8 cellular contexts compared by ENCODE assay signal in the genomic region with DNA sequence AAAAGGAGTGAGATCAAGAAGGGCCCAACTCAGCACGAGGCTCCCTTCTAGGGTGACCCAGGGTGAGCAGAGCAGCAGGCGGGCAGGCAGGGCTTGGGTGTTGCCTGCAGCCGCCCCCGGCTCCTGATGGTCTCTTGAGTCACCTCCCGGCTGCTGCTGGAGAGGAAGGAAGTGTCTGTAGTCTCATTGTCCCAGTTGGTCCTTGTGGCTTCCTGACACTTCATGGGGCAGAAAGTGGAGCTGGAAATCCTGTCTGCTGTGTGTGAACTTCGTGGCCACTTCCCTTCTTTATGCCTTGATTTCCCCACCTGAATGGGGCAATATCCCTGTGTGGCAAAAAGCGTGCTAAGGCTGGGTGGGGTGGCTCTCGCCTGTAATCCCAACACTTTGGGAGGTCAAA. TPM values are rescaled to one million over a fixed set of nuclear protein-coding genes. Genes with fewer than 3 reads are reported as not detected.
DNase-seq lines count a peak whose midpoint lies in the region; ATAC-seq and TF ChIP-seq lines count a peak whose summit lies in the region.

No MANE protein-coding gene starts in this region.

- H3K4me3 ChIP-seq in right cardiac atrium (ENCODE audit: low read length): no peak overlapping the region
- H3K4me3 ChIP-seq in upper lobe of left lung: peak overlapping the region in 1 of 4 donors; percentile 99

- peak; percentile 32 for DNase-seq in stimulated activated CD4-positive, alpha-beta T cell treated with anti-CD3 and anti-CD28 coated beads, Interleukin-15, amount 100 ng/mL, for 24 hours
- no peak for DNase-seq in stimulated activated CD4-positive, alpha-beta T cell treated with anti-CD3 and anti-CD28 coated beads, Interleukin-4, amount 100 ng/mL, for 4 hours
- DNase-seq in activated T-cell treated with anti-CD3 and anti-CD28 coated beads, Interleukin-2, amount 50 U/mL, for 48 hours: peak; percentile 33 to 51
- DNase-seq in right cardiac atrium: peak; percentile 73 to 80 (median 78)
- peak in 1 of 2 donors; percentile 81 for DNase-seq in upper lobe of left lung
- DNase-seq in left colon: no peak
- no peak for DNase-seq in stimulated activated CD4-positive, alpha-beta T cell treated with anti-CD3 and anti-CD28 coated beads, Interleukin-4, amount 100 ng/mL, for 24 hours

- peak; percentile 38 to 72 for ATAC-seq in right cardiac atrium
- ATAC-seq in upper lobe of left lung (ENCODE audit: low FRiP score in 2 of 2): peak; percentile 61 to 69
- no peak for ATAC-seq in left colon
- ATAC-seq in HG02642 (IDR thresholded peaks at IDR 0.05; ENCODE audit: poor library complexity, unreplicated experiment): no peak

- peak in 1 of 4 donors; percentile 27 for TF ChIP-seq POLR2A in upper lobe of left lung (IDR thresholded peaks at IDR 0.05)

- peaks cover 4 to 47% (median 31%) of the 10 kb centered on the region in 4 donors for H3K36me3 ChIP-seq in upper lobe of left lung

- H3K9me3 ChIP-seq in right cardiac atrium (ENCODE audit: control insufficient read depth, low read length): no peaks in the 10 kb centered on the region
- no peaks in the 10 kb centered on the region for H3K9me3 ChIP-seq in upper lobe of left lung

- 40% methylated on average over 8 of the region's 8 CpGs for WGBS in right cardiac atrium
- 44% methylated on average over 8 of the region's 8 CpGs; no CpG with 5 or more reads in 1 of the 2 donors for WGBS in upper lobe of left lung, 2 donors

- H3K27me3 ChIP-seq in right cardiac atrium (ENCODE audit: control insufficient read depth, insufficient read depth): no peaks in the 10 kb centered on the region
- H3K27me3 ChIP-seq in upper lobe of left lung: no peaks in the 10 kb centered on the region

- H3K27ac ChIP-seq in right cardiac atrium (ENCODE audit: low read length) (peak overlapping the region; percentile 20), upper lobe of left lung (peak overlapping the region; percentile 73 to 89 (median 82))

- intact Hi-C loops in right cardiac atrium (cut with DNase I) (no loop called here), left colon (cut with DNase I, micrococcal nuclease) (no loop called here)

- peaks cover 15% of the 10 kb centered on the region for H3K4me1 ChIP-seq in right cardiac atrium (ENCODE audit: control insufficient read depth, insufficient read depth, low read length)
- H3K4me1 ChIP-seq in upper lobe of left lung: peaks cover 49 to 59% (median 54%) of the 10 kb centered on the region in 4 donors

- no peak for TF ChIP-seq CTCF in upper lobe of left lung (IDR thresholded peaks at IDR 0.05)

- TF ChIP-seq EP300 in upper lobe of left lung (IDR thresholded peaks at IDR 0.05): no peak

RNA-seq across cellular contexts. Expression of gene MAP1S, which starts 2.5 kb away (rescaled TPM):
- total RNA-seq in right cardiac atrium (10 to 100 TPM; 24.8 to 35.5 (median 31.6) TPM), upper lobe of left lung (10 to 100 TPM; 23.6 to 87.9 (median 63.7) TPM), left colon (10 to 100 TPM; 39.9 to 43.5 TPM)
- 14.7 TPM for polyA plus RNA-seq in right cardiac atrium

RNA-seq across cellular contexts. Expression of gene FCHO1, which starts 29.5 kb away (rescaled TPM):
- total RNA-seq in right cardiac atrium: 1 to 10 TPM in 3 of 4 donors, under 1 TPM in 1; 0.68 to 1.6 (median 1.3) TPM
- 0.57 TPM for polyA plus RNA-seq in right cardiac atrium
- 10 to 100 TPM in 2 of 6 donors, 1 to 10 TPM in 4; 1.9 to 19.9 (median 8.7) TPM for total RNA-seq in upper lobe of left lung
- 1 to 10 TPM; 3.0 to 3.1 TPM for total RNA-seq in left colon

RNA-seq across cellular contexts. Expression of gene UNC13A, which starts 33.7 kb away (rescaled TPM):
- total RNA-seq in right cardiac atrium (under 1 TPM in 2 of 4 donors, not detected in 2; 0.03 to 0.06 TPM), upper lobe of left lung (under 1 TPM in 5 of 6 donors, not detected in 1; under 0.01 to 0.54 (median 0.33) TPM), left colon (under 1 TPM; 0.24 to 0.28 TPM)
- polyA plus RNA-seq in right cardiac atrium: 0.05 TPM

Comparison
In these comparisons a context has a peak if more than half of its experiments do, and no peak if none do; other contexts are left out.
1. DNase-seq: peak in stimulated activated CD4-positive, alpha-beta T cell treated with anti-CD3 and anti-CD28 coated beads, Interleukin-15, amount 100 ng/mL, for 24 hours (single experiment), activated T-cell treated with anti-CD3 and anti-CD28 coated beads, Interleukin-2, amount 50 U/mL, for 48 hours (2 of 2) and right cardiac atrium (3 of 3); none in stimulated activated CD4-positive, alpha-beta T cell treated with anti-CD3 and anti-CD28 coated beads, Interleukin-4, amount 100 ng/mL, for 4 hours (0 of 2), left colon (0 of 2) and stimulated activated CD4-positive, alpha-beta T cell treated with anti-CD3 and anti-CD28 coated beads, Interleukin-4, amount 100 ng/mL, for 24 hours (single experiment).
2. ATAC-seq: peak in right cardiac atrium (2 of 2) and upper lobe of left lung (2 of 2); none in left colon (single experiment) and HG02642 (single experiment).